Comparison of ENCODE assay signal across 13 cellular contexts in genomic region chr16:81717662-81718189, GRCh38.
A peak's percentile ranks its signal among the peaks of the same experiment; 100 is the strongest.
DNase-seq lines count a peak whose midpoint lies in the region; ATAC-seq and TF ChIP-seq lines count a peak whose summit lies in the region.
"Had no signal": no experiment of that assay in that cellular context is flagged by ENCODE, and none has a peak within 500 bp of the region (broad histone marks: within the 10 kb centered on the region; RNA-seq: fewer than 3 reads in every experiment).

No MANE protein-coding gene starts in this region.

- H3K4me3 Mint-ChIP-seq in CD4-positive, alpha-beta memory T cell, result peak overlapping the region; percentile 73 to 92 (median 84)
- H3K4me3 Mint-ChIP-seq in H9, result no peak overlapping the region; a peak in 1 of 5 replicates
- peak overlapping the region; percentile 61 for H3K4me3 Mint-ChIP-seq in activated CD4-positive, alpha-beta memory T cell treated with anti-CD3 and anti-CD28 coated beads, Interleukin-2, amount 10 ng/mL, durations not matched to agents 7 days and 5 days

- WGBS in H9 (ENCODE audit: extremely low coverage, insufficient read length, low lambda C conversion rate), result no CpG with 5 or more reads among the region's 8 CpGs

- ATAC-seq in HG03571 (IDR thresholded peaks at IDR 0.05; ENCODE audit: unreplicated experiment) (no peak), GM19035 (IDR thresholded peaks at IDR 0.05; ENCODE audit: unreplicated experiment) (no peak)
- ATAC-seq: gastroesophageal sphincter had no signal

- H3K9me3 ChIP-seq in CD4-positive, alpha-beta memory T cell (ENCODE audit: control insufficient read depth in 1 of 2, low read length in 2 of 2), result no peaks in the 10 kb centered on the region
- H3K9me3 ChIP-seq in H9 (ENCODE audit: control insufficient read depth, low read depth, low read length), result no peaks in the 10 kb centered on the region
- H3K9me3 ChIP-seq in SJCRH30 (replicated peaks), result no peaks in the 10 kb centered on the region
- H3K9me3 ChIP-seq: gastroesophageal sphincter, thoracic aorta had no signal

- peak overlapping the region; percentile 20 for H3T11ph ChIP-seq in H9 (ENCODE audit: low read length)

- CTCF ChIA-PET in CD4-positive, alpha-beta memory T cell (lab: Charles Lee; ENCODE audit: partially characterized antibody), result interaction anchor here (0.7 to 4.5 kb wide), 4 partner anchors 12 to 101 kb away, joined by 3 to 38 read pairs (median 14); no protein-coding TSS in a partner anchor
- CTCF ChIA-PET in activated CD4-positive, alpha-beta memory T cell treated with anti-CD3 and anti-CD28 coated beads, Interleukin-2, amount 10 ng/mL, durations not matched to agents 7 days and 5 days (lab: Charles Lee), result interaction anchor here (1.1 to 2.3 kb wide), 5 partner anchors 12 to 314 kb away, joined by 3 to 22 read pairs (median 4); no protein-coding TSS in a partner anchor

- H3K27me3 ChIP-seq in CD4-positive, alpha-beta memory T cell (ENCODE audit: insufficient read depth, low read length), result no peaks in the 10 kb centered on the region
- no peaks in the 10 kb centered on the region for H3K27me3 ChIP-seq in H9 (ENCODE audit: insufficient read depth, low read length)
- no peaks in the 10 kb centered on the region for H3K27me3 ChIP-seq in SJCRH30
- H3K27me3 ChIP-seq: gastroesophageal sphincter had no signal

- POLR2A ChIA-PET in CD4-positive, alpha-beta memory T cell (lab: Charles Lee; ENCODE audit: partially characterized antibody), result interaction anchor here (1.0 to 4.0 kb wide), 8 partner anchors 11 to 275 kb away, joined by 3 to 19 read pairs (median 5); no protein-coding TSS in a partner anchor
- POLR2A ChIA-PET in activated CD4-positive, alpha-beta memory T cell treated with anti-CD3 and anti-CD28 coated beads, Interleukin-2, amount 10 ng/mL, durations not matched to agents 7 days and 5 days (lab: Charles Lee), result interaction anchor here (1.0 to 2.1 kb wide), 6 partner anchors 86 to 712 kb away, joined by 3 to 10 read pairs (median 4); partner anchors contain the start of genes CENPN, CMC2 and GAN

- no peak overlapping the region for H4K5ac ChIP-seq in H9 (ENCODE audit: insufficient read length, low read depth, low read length)

- no peak overlapping the region for H2BK12ac ChIP-seq in H9 (ENCODE audit: insufficient read length, low read depth, low read length)

- DNase-seq in CD4-positive, alpha-beta memory T cell, result peak in 1 of 5 donors; percentile 28
- no peak for DNase-seq in H9
- peak; percentile 25 for DNase-seq in activated CD4-positive, alpha-beta memory T cell treated with anti-CD3 and anti-CD28 coated beads, Interleukin-2, amount 10 ng/mL, durations not matched to agents 7 days and 5 days
- DNase-seq in lung microvascular endothelial cell (ENCODE audit: low read depth in 2 of 2), result peak; percentile 60 to 73
- no peak for DNase-seq in SJCRH30
- DNase-seq: H7, naive B cell, NCI-H82 had no signal

- no peaks in the 10 kb centered on the region for H3K27me3 Mint-ChIP-seq in CD4-positive, alpha-beta memory T cell
- H3K27me3 Mint-ChIP-seq in H9 (ENCODE audit: low read depth), result no peaks in the 10 kb centered on the region
- H3K27me3 Mint-ChIP-seq in activated CD4-positive, alpha-beta memory T cell treated with anti-CD3 and anti-CD28 coated beads, Interleukin-2, amount 10 ng/mL, durations not matched to agents 7 days and 5 days, result no peaks in the 10 kb centered on the region
- H3K27me3 Mint-ChIP-seq: naive B cell had no signal

- no peaks in the 10 kb centered on the region for H3K36me3 Mint-ChIP-seq in CD4-positive, alpha-beta memory T cell
- peaks cover 0 to 4% (median 0%) of the 10 kb centered on the region in 3 experiments; a peak in 3 of 7 replicates for H3K36me3 Mint-ChIP-seq in H9 (ENCODE audit: insufficient read depth in 1 of 3, low read depth in 3 of 3)
- H3K36me3 Mint-ChIP-seq in activated CD4-positive, alpha-beta memory T cell treated with anti-CD3 and anti-CD28 coated beads, Interleukin-2, amount 10 ng/mL, durations not matched to agents 7 days and 5 days (ENCODE audit: low read depth), result peaks cover 3% of the 10 kb centered on the region

- no peak overlapping the region for H3K4me2 ChIP-seq in H9 (ENCODE audit: insufficient read depth, insufficient read length, low read length)

- no peak overlapping the region for H3K56ac ChIP-seq in H9 (ENCODE audit: insufficient read length, low read depth, low read length)

- H2AFZ ChIP-seq in H9 (ENCODE audit: low read length), result no peak overlapping the region

- H3K4me1 ChIP-seq in CD4-positive, alpha-beta memory T cell (ENCODE audit: insufficient read depth, low read length), result peaks cover 49% of the 10 kb centered on the region
- peaks cover 10% of the 10 kb centered on the region for H3K4me1 ChIP-seq in H9 (ENCODE audit: insufficient read depth, low read length)
- H3K4me1 ChIP-seq in SJCRH30, result peaks cover 6% of the 10 kb centered on the region; the same call in 1 of the 2 replicates

- no peak overlapping the region for H2BK120ac ChIP-seq in H9 (ENCODE audit: low read depth, low read length, poor library complexity, severe bottlenecking)

- H2BK5ac ChIP-seq in H9 (ENCODE audit: insufficient read length, low read length), result no peak overlapping the region

- H2BK20ac ChIP-seq in H9 (ENCODE audit: low read depth, low read length, poor library complexity, severe bottlenecking), result no peak overlapping the region

- H3K79me1 ChIP-seq in H9 (ENCODE audit: insufficient read depth, low read depth, low read length, poor library complexity, severe bottlenecking), result no peaks in the 10 kb centered on the region

- no peak overlapping the region for H2AK5ac ChIP-seq in H9 (ENCODE audit: insufficient read length, low read length)

- TF ChIP-seq CTCF in H9 (conservative IDR thresholded peaks at IDR 0.05), result no peak

- no peak overlapping the region for H4K8ac ChIP-seq in H9 (replicated peaks; ENCODE audit: insufficient read length, low read depth, low read length)

- no peak overlapping the region for H2BK15ac ChIP-seq in H9 (ENCODE audit: low read depth, low read length)

- H3K9ac ChIP-seq in H9 (ENCODE audit: extremely low read depth, insufficient read length, low read length), result no peak overlapping the region

- H3K27ac ChIP-seq in CD4-positive, alpha-beta memory T cell (ENCODE audit: low read depth, low read length), result peak overlapping the region; percentile 32
- H3K27ac ChIP-seq in H9 (ENCODE audit: insufficient read length, low read depth, low read length) (no peak overlapping the region), SJCRH30 (no peak overlapping the region)
- H3K27ac ChIP-seq: gastroesophageal sphincter, SK-N-MC, thoracic aorta had no signal

- peak overlapping the region in 1 of 2 donors; percentile 23 for H3K4me3 ChIP-seq in CD4-positive, alpha-beta memory T cell (ENCODE audit: low read length in 2 of 2)
- no peak overlapping the region for H3K4me3 ChIP-seq in SJCRH30
- H3K4me3 ChIP-seq: gastroesophageal sphincter, SK-N-MC, thoracic aorta had no signal

- H3K4me1 Mint-ChIP-seq in CD4-positive, alpha-beta memory T cell, result peaks cover 39 to 54% (median 47%) of the 10 kb centered on the region in 4 donors
- H3K4me1 Mint-ChIP-seq in H9, result peaks cover 41 to 50% of the 10 kb centered on the region in 2 experiments
- H3K4me1 Mint-ChIP-seq in activated CD4-positive, alpha-beta memory T cell treated with anti-CD3 and anti-CD28 coated beads, Interleukin-2, amount 10 ng/mL, durations not matched to agents 7 days and 5 days, result peaks cover 49% of the 10 kb centered on the region

- H4K20me1 ChIP-seq in H9 (ENCODE audit: control insufficient read depth, insufficient read depth, insufficient read length), result no peaks in the 10 kb centered on the region

- no peaks in the 10 kb centered on the region for H3K23me2 ChIP-seq in H9 (ENCODE audit: insufficient read length, low read depth, low read length, poor library complexity, severe bottlenecking)

- peaks cover 0 to 2% (median 0%) of the 10 kb centered on the region in 8 donors for H3K9me3 Mint-ChIP-seq in CD4-positive, alpha-beta memory T cell
- peaks cover 3 to 4% of the 10 kb centered on the region in 2 experiments; a peak in 2 of 5 replicates for H3K9me3 Mint-ChIP-seq in H9
- peaks cover 7% of the 10 kb centered on the region for H3K9me3 Mint-ChIP-seq in activated CD4-positive, alpha-beta memory T cell treated with anti-CD3 and anti-CD28 coated beads, Interleukin-2, amount 10 ng/mL, durations not matched to agents 7 days and 5 days

- no peaks in the 10 kb centered on the region for H3K79me2 ChIP-seq in H9 (ENCODE audit: insufficient read depth, low read length)

- H4K91ac ChIP-seq in H9 (ENCODE audit: insufficient read length, low read depth, low read length), result no peak overlapping the region

- intact Hi-C loops in CD4-positive, alpha-beta memory T cell (cut with micrococcal nuclease), result loop anchor here (5.0 kb wide), 2 partner anchors 405 to 710 kb away; partner anchors contain the start of genes CENPN, CMC2 and GAN

- peak overlapping the region; percentile 87 to 97 (median 94) for H3K27ac Mint-ChIP-seq in CD4-positive, alpha-beta memory T cell
- H3K27ac Mint-ChIP-seq in H9, result no peak overlapping the region; a peak in 2 of 7 replicates
- H3K27ac Mint-ChIP-seq in activated CD4-positive, alpha-beta memory T cell treated with anti-CD3 and anti-CD28 coated beads, Interleukin-2, amount 10 ng/mL, durations not matched to agents 7 days and 5 days, result peak overlapping the region; percentile 73

- H3K18ac ChIP-seq in H9 (ENCODE audit: insufficient read length, low read depth, low read length), result no peak overlapping the region

- no peak overlapping the region for H3K14ac ChIP-seq in H9 (ENCODE audit: insufficient read depth, low read length)

- no peak overlapping the region for H3K23ac ChIP-seq in H9 (ENCODE audit: insufficient read length, low read depth, low read length)

- H3K36me3 ChIP-seq in CD4-positive, alpha-beta memory T cell (ENCODE audit: insufficient read depth, low read length), result no peaks in the 10 kb centered on the region
- no peaks in the 10 kb centered on the region for H3K36me3 ChIP-seq in SJCRH30
- H3K36me3 ChIP-seq: gastroesophageal sphincter, thoracic aorta had no signal

- no peak overlapping the region for H3K4ac ChIP-seq in H9 (ENCODE audit: low read depth, low read length)

Comparison
In these comparisons a context has a peak if more than half of its experiments do, and no peak if none do; other contexts are left out.
1. DNase-seq: peak in activated CD4-positive, alpha-beta memory T cell treated with anti-CD3 and anti-CD28 coated beads, Interleukin-2, amount 10 ng/mL, durations not matched to agents 7 days and 5 days (single experiment) and lung microvascular endothelial cell (2 of 2); none in H9 (single experiment) and SJCRH30 (0 of 2).
2. H3K27ac Mint-ChIP-seq: peak in CD4-positive, alpha-beta memory T cell (7 of 7) and activated CD4-positive, alpha-beta memory T cell treated with anti-CD3 and anti-CD28 coated beads, Interleukin-2, amount 10 ng/mL, durations not matched to agents 7 days and 5 days (single experiment); none in H9 (0 of 3).
3. H3K4me3 Mint-ChIP-seq: peak in CD4-positive, alpha-beta memory T cell (8 of 8) and activated CD4-positive, alpha-beta memory T cell treated with anti-CD3 and anti-CD28 coated beads, Interleukin-2, amount 10 ng/mL, durations not matched to agents 7 days and 5 days (single experiment); none in H9 (0 of 2).